Comparison of ENCODE assay signal across 2 cellular contexts in genomic region chr6:81995548-81996289, GRCh38.
TF ChIP-seq lines count a peak whose summit lies in the region.

No MANE protein-coding gene starts in this region.

TF ChIP-seq in GM23338, 12 proteins besides CTCF, POLR2A, EP300 and RAD21:
- no peak for TF ChIP-seq ZNF114 (CRISPR knock-in tag; IDR thresholded peaks at IDR 0.05)
- no peak for TF ChIP-seq POLR2AphosphoS5 (IDR thresholded peaks at IDR 0.05; ENCODE audit: low read depth)
- no peak for TF ChIP-seq CREB1 (CRISPR knock-in tag; IDR thresholded peaks at IDR 0.05; ENCODE audit: low read depth)
- TF ChIP-seq, protein P1, sequence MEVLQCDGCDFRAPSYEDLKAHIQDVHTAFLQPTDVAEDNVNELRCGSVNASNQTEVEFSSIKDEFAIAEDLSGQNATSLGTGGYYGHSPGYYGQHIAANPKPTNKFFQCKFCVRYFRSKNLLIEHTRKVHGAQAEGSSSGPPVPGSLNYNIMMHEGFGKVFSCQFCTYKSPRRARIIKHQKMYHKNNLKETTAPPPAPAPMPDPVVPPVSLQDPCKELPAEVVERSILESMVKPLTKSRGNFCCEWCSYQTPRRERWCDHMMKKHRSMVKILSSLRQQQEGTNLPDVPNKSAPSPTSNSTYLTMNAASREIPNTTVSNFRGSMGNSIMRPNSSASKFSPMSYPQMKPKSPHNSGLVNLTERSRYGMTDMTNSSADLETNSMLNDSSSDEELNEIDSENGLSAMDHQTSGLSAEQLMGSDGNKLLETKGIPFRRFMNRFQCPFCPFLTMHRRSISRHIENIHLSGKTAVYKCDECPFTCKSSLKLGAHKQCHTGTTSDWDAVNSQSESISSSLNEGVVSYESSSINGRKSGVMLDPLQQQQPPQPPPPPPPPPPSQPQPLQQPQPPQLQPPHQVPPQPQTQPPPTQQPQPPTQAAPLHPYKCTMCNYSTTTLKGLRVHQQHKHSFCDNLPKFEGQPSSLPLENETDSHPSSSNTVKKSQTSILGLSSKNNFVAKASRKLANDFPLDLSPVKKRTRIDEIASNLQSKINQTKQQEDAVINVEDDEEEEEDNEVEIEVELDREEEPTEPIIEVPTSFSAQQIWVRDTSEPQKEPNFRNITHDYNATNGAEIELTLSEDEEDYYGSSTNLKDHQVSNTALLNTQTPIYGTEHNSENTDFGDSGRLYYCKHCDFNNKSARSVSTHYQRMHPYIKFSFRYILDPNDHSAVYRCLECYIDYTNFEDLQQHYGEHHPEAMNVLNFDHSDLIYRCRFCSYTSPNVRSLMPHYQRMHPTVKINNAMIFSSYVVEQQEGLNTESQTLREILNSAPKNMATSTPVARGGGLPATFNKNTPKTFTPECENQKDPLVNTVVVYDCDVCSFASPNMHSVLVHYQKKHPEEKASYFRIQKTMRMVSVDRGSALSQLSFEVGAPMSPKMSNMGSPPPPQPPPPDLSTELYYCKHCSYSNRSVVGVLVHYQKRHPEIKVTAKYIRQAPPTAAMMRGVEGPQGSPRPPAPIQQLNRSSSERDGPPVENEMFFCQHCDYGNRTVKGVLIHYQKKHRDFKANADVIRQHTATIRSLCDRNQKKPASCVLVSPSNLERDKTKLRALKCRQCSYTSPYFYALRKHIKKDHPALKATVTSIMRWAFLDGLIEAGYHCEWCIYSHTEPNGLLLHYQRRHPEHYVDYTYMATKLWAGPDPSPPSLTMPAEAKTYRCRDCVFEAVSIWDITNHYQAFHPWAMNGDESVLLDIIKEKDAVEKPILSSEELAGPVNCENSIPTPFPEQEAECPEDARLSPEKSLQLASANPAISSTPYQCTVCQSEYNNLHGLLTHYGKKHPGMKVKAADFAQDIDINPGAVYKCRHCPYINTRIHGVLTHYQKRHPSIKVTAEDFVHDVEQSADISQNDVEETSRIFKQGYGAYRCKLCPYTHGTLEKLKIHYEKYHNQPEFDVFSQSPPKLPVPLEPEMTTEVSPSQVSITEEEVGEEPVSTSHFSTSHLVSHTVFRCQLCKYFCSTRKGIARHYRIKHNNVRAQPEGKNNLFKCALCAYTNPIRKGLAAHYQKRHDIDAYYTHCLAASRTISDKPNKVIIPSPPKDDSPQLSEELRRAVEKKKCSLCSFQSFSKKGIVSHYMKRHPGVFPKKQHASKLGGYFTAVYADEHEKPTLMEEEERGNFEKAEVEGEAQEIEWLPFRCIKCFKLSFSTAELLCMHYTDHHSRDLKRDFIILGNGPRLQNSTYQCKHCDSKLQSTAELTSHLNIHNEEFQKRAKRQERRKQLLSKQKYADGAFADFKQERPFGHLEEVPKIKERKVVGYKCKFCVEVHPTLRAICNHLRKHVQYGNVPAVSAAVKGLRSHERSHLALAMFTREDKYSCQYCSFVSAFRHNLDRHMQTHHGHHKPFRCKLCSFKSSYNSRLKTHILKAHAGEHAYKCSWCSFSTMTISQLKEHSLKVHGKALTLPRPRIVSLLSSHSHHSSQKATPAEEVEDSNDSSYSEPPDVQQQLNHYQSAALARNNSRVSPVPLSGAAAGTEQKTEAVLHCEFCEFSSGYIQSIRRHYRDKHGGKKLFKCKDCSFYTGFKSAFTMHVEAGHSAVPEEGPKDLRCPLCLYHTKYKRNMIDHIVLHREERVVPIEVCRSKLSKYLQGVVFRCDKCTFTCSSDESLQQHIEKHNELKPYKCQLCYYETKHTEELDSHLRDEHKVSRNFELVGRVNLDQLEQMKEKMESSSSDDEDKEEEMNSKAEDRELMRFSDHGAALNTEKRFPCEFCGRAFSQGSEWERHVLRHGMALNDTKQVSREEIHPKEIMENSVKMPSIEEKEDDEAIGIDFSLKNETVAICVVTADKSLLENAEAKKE (CRISPR knock-in tag; IDR thresholded peaks at IDR 0.05): no peak
- TF ChIP-seq EZH2 (IDR thresholded peaks at IDR 0.05; ENCODE audit: low read depth, unreplicated experiment): no peak
- TF ChIP-seq JUNB (IDR thresholded peaks at IDR 0.05; ENCODE audit: unreplicated experiment): no peak

TF ChIP-seq in endothelial cell of umbilical vein, 7 proteins besides CTCF, POLR2A, EP300 and RAD21:
- TF ChIP-seq EZH2 (IDR thresholded peaks at IDR 0.05; ENCODE audit: borderline replicate concordance, low read depth, low read length, severe bottlenecking) (no peak), POLR2AphosphoS5 (IDR thresholded peaks at IDR 0.05; ENCODE audit: insufficient read depth, low read depth, low read length) (no peak), JUN (IDR thresholded peaks at IDR 0.05; ENCODE audit: borderline replicate concordance, insufficient read depth, insufficient read length, low read depth) (no peak)
